In genomic region chr1:181142096-181143043, GRCh38 we compare ENCODE assay signal across 8 cellular contexts. TPM values are rescaled to one million over a fixed set of nuclear protein-coding genes. Genes with fewer than 3 reads are reported as not detected.
DNase-seq lines count a peak whose midpoint lies in the region; ATAC-seq and TF ChIP-seq lines count a peak whose summit lies in the region.

No MANE protein-coding gene starts in this region.

- H3K4me1 Mint-ChIP-seq in dendritic cell treated with granulocyte-macrophage colony-stimulating factor and Interleukin-4, amounts not matched to agents 40 ng/mL and 50 ng/mL, for 4 days (ENCODE audit: low read depth): peaks cover 53% of the 10 kb centered on the region

- peak overlapping the region; percentile 45 for H3K4me3 Mint-ChIP-seq in dendritic cell treated with granulocyte-macrophage colony-stimulating factor and Interleukin-4, amounts not matched to agents 40 ng/mL and 50 ng/mL, for 4 days

- DNase-seq in Ammon's horn (ENCODE audit: low spot score) (peak; percentile 95), GM19240 (ENCODE audit: insufficient read length, low spot score) (peak; percentile 51), NCI-H524 treated with DMSO at 0.1 percent for 48 hours (lab: John Stamatoyannopoulos, UW) (peak; percentile 23), lower leg skin (ENCODE audit: low spot score in 2 of 2) (peak; percentile 79 to 97)
- DNase-seq in activated CD4-positive, alpha-beta T cell treated with anti-CD3 and anti-CD28 coated beads, Interleukin-2, amount 50 U/mL, for 24 hours (ENCODE audit: low read depth in 1 of 2, low spot score in 1 of 2): peak; percentile 87 to 88
- DNase-seq in stimulated activated CD4-positive, alpha-beta T cell treated with anti-CD3 and anti-CD28 coated beads, TNF-alpha, amount 100 ng/mL, for 1 hour (ENCODE audit: low read depth in 3 of 3, low spot score in 1 of 3): peak; percentile 69 to 90 (median 80)

- H3K9me3 Mint-ChIP-seq in dendritic cell treated with granulocyte-macrophage colony-stimulating factor and Interleukin-4, amounts not matched to agents 40 ng/mL and 50 ng/mL, for 4 days: no peaks in the 10 kb centered on the region

- intact Hi-C loops in dendritic cell treated with granulocyte-macrophage colony-stimulating factor and Interleukin-4, amounts not matched to agents 40 ng/mL and 50 ng/mL, for 4 days (cut with micrococcal nuclease): loop anchor here (1.0 kb wide), 2 partner anchors 58 to 104 kb away; no protein-coding TSS in a partner anchor
- intact Hi-C loops in lower leg skin (cut with DNase I; ENCODE audit: low total_unique reads): loop anchor here (5.0 to 10.0 kb wide), 3 partner anchors 55 to 238 kb away; partner anchors contain the start of genes IER5 and MR1

- TF ChIP-seq POLR2A in lower leg skin (IDR thresholded peaks at IDR 0.05): no peak

- peak in 2 of 3 donors; percentile 85 to 96 for TF ChIP-seq CTCF in lower leg skin (IDR thresholded peaks at IDR 0.05)

- H3K27me3 Mint-ChIP-seq in dendritic cell treated with granulocyte-macrophage colony-stimulating factor and Interleukin-4, amounts not matched to agents 40 ng/mL and 50 ng/mL, for 4 days: peaks cover 5% of the 10 kb centered on the region

- H3K27ac Mint-ChIP-seq in dendritic cell treated with granulocyte-macrophage colony-stimulating factor and Interleukin-4, amounts not matched to agents 40 ng/mL and 50 ng/mL, for 4 days: peak overlapping the region; percentile 78

- WGBS in lower leg skin, 2 donors: 11 to 13% methylated on average over 25 of the region's 25 CpGs

- H3K4me3 ChIP-seq in lower leg skin (ENCODE audit: low read depth, poor library complexity, severe bottlenecking): no peak overlapping the region

- ATAC-seq in HG03460 (IDR thresholded peaks at IDR 0.05; ENCODE audit: unreplicated experiment): peak; percentile 66

- H3K36me3 Mint-ChIP-seq in dendritic cell treated with granulocyte-macrophage colony-stimulating factor and Interleukin-4, amounts not matched to agents 40 ng/mL and 50 ng/mL, for 4 days (ENCODE audit: low read depth): no peaks in the 10 kb centered on the region

RNA-seq across cellular contexts. Expression of gene IER5, which starts 53.9 kb away (rescaled TPM):
- 10 to 100 TPM; 36.7 to 53.4 (median 48.3) TPM for total RNA-seq in lower leg skin

Comparison
In these comparisons a context has a peak if more than half of its experiments do, and no peak if none do; other contexts are left out.
1. DNase-seq: peak in every context shown above with its lines; median percentile 95 in Ammon's horn; 88 in lower leg skin; 88 in activated CD4-positive, alpha-beta T cell treated with anti-CD3 and anti-CD28 coated beads, Interleukin-2, amount 50 U/mL, for 24 hours; 80 in stimulated activated CD4-positive, alpha-beta T cell treated with anti-CD3 and anti-CD28 coated beads, TNF-alpha, amount 100 ng/mL, for 1 hour; 51 in GM19240; 23 in NCI-H524 treated with DMSO at 0.1 percent for 48 hours.